ENCODE assay signal across 17 cellular contexts in the genomic region with DNA sequence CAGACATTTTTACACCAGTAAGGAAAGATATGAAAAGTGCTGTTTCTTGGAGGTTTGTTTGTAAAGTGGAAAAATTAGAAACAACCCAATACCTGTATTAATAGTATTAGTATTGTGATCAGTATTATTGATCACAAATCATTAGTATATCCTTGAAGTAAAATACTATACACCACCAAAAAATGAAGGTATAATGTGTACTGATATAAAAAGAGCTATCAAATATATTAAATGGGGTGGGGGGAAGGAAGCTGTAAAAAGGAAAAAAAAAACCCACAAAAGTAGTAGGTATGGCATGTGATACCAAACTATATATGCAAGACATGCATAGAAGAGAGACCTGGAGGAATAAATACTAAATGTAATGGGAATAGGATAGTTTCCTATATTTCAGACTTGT. TPM values are rescaled to one million over a fixed set of nuclear protein-coding genes. Genes with fewer than 3 reads are reported as not detected.
DNase-seq lines count a peak whose midpoint lies in the region; TF ChIP-seq lines count a peak whose summit lies in the region.
"Had no signal": no experiment of that assay in that cellular context is flagged by ENCODE, and none has a peak within 500 bp of the region (broad histone marks: within the 10 kb centered on the region; RNA-seq: fewer than 3 reads in every experiment).

No MANE protein-coding gene starts in this region.

- H3K9me3 ChIP-seq in Karpas-422 (ENCODE audit: low read length) (peaks cover 4% of the 10 kb centered on the region; the same call in 1 of the 2 replicates), mammary epithelial cell (replicated peaks; ENCODE audit: insufficient read depth, low read length) (no peaks in the 10 kb centered on the region)
- H3K9me3 ChIP-seq: A549; BLaER1 treated with 17β-estradiol and CSF1 and Interleukin-3, amounts not matched to agents 10 nM and 100 nM; Caco-2; HAP-1 had no signal

- H3K27me3 ChIP-seq in Karpas-422 (ENCODE audit: low read length), result no peaks in the 10 kb centered on the region
- no peaks in the 10 kb centered on the region for H3K27me3 ChIP-seq in mammary epithelial cell (ENCODE audit: insufficient read depth, low read length)
- H3K27me3 ChIP-seq: BLaER1 treated with 17β-estradiol and CSF1 and Interleukin-3, amounts not matched to agents 10 nM and 100 nM had no signal

- H4K20me1 ChIP-seq in Karpas-422 (ENCODE audit: insufficient read depth, low read depth, low read length) (no peaks in the 10 kb centered on the region), mammary epithelial cell (ENCODE audit: insufficient read depth, low read length) (no peaks in the 10 kb centered on the region)

- no peak overlapping the region for H3K4me3 Mint-ChIP-seq in activated naive CD8-positive, alpha-beta T cell
- H3K4me3 Mint-ChIP-seq in activated naive CD8-positive, alpha-beta T cell treated with anti-CD3 and anti-CD28 coated beads for 36 hours, result no peak overlapping the region
- H3K4me3 Mint-ChIP-seq: B cell; CD8-positive, alpha-beta memory T cell; HFFc6 had no signal

- in situ Hi-C loops in mammary epithelial cell (cut with MboI; ENCODE audit: low sequenced_read_pairs in 2 of 2), result loop anchor here (10.0 to 25.0 kb wide), 2 partner anchors 178 to 420 kb away; no protein-coding TSS in a partner anchor

- no peak overlapping the region for H2AFZ ChIP-seq in Karpas-422 (ENCODE audit: low read length)
- no peak overlapping the region for H2AFZ ChIP-seq in mammary epithelial cell (ENCODE audit: low read depth, low read length)
- H2AFZ ChIP-seq: GM23248 had no signal

- H3K27ac Mint-ChIP-seq in activated naive CD8-positive, alpha-beta T cell, result peak overlapping the region; percentile 30
- H3K27ac Mint-ChIP-seq in activated naive CD8-positive, alpha-beta T cell treated with anti-CD3 and anti-CD28 coated beads for 36 hours, result no peak overlapping the region

- no peaks in the 10 kb centered on the region for H3K9me3 Mint-ChIP-seq in activated naive CD8-positive, alpha-beta T cell (ENCODE audit: low read depth)
- H3K9me3 Mint-ChIP-seq in activated naive CD8-positive, alpha-beta T cell treated with anti-CD3 and anti-CD28 coated beads for 36 hours, result no peaks in the 10 kb centered on the region
- H3K9me3 Mint-ChIP-seq: CD8-positive, alpha-beta memory T cell; HFFc6 had no signal

- H3K4me3 ChIP-seq in Karpas-422 (ENCODE audit: low read length), result no peak overlapping the region
- no peak overlapping the region for H3K4me3 ChIP-seq in mammary epithelial cell (replicated peaks in 1 of 3; ENCODE audit: insufficient read depth in 1 of 3, low read depth in 2 of 3, low read length in 3 of 3)
- H3K4me3 ChIP-seq: A549; BLaER1 treated with 17β-estradiol and CSF1 and Interleukin-3, amounts not matched to agents 10 nM and 100 nM; GM23248; HAP-1 had no signal

- H3K4me1 Mint-ChIP-seq in activated naive CD8-positive, alpha-beta T cell (ENCODE audit: low read depth), result peaks cover 28% of the 10 kb centered on the region
- peaks cover 14% of the 10 kb centered on the region for H3K4me1 Mint-ChIP-seq in activated naive CD8-positive, alpha-beta T cell treated with anti-CD3 and anti-CD28 coated beads for 36 hours

- dilution Hi-C loops in mammary epithelial cell (cut with HindIII; ENCODE audit: low sequenced_read_pairs), result loop anchor here (10.0 kb wide), 1 partner anchor 368 kb away; the partner anchor contains the start of gene RCSD1

- H3K36me3 ChIP-seq in Karpas-422 (ENCODE audit: insufficient read depth, low read length) (peaks cover 5% of the 10 kb centered on the region; the same call in 1 of the 2 replicates), mammary epithelial cell (ENCODE audit: insufficient read depth, low read length) (no peaks in the 10 kb centered on the region)
- H3K36me3 ChIP-seq: BLaER1 treated with 17β-estradiol and CSF1 and Interleukin-3, amounts not matched to agents 10 nM and 100 nM; HAP-1 had no signal

- BruUV-seq in mammary epithelial cell (replicated peaks; lab: Mats Ljungman, UMichigan), result no TSS peak

- intact Hi-C loops in mammary epithelial cell (cut with micrococcal nuclease), result loop anchor here (1.0 to 5.0 kb wide), 3 partner anchors 135 to 201 kb away; no protein-coding TSS in a partner anchor

- H3K27ac ChIP-seq in Karpas-422 (ENCODE audit: low read length) (peak overlapping the region; percentile 44), mammary epithelial cell (ENCODE audit: insufficient read depth, low read depth, low read length) (peak overlapping the region; percentile 78)
- H3K27ac ChIP-seq: 22Rv1; A549; BLaER1 treated with 17β-estradiol and CSF1 and Interleukin-3, amounts not matched to agents 10 nM and 100 nM; GM23248 had no signal

- H3K4me1 ChIP-seq in Karpas-422 (ENCODE audit: low read length) (peaks cover 79% of the 10 kb centered on the region), mammary epithelial cell (ENCODE audit: insufficient read depth, low read length) (no peaks in the 10 kb centered on the region)
- H3K4me1 ChIP-seq: Caco-2 had no signal

- no peaks in the 10 kb centered on the region for H3K9me2 ChIP-seq in Karpas-422 (replicated peaks; ENCODE audit: insufficient read depth, low read length)

- no peaks in the 10 kb centered on the region for H3K36me3 Mint-ChIP-seq in activated naive CD8-positive, alpha-beta T cell
- no peaks in the 10 kb centered on the region for H3K36me3 Mint-ChIP-seq in activated naive CD8-positive, alpha-beta T cell treated with anti-CD3 and anti-CD28 coated beads for 36 hours

- H3K27me3 Mint-ChIP-seq in activated naive CD8-positive, alpha-beta T cell, result no peaks in the 10 kb centered on the region
- H3K27me3 Mint-ChIP-seq in activated naive CD8-positive, alpha-beta T cell treated with anti-CD3 and anti-CD28 coated beads for 36 hours, result no peaks in the 10 kb centered on the region
- H3K27me3 Mint-ChIP-seq: B cell; CD8-positive, alpha-beta memory T cell had no signal

- CTCF ChIA-PET in mammary epithelial cell (lab: Charles Lee; ENCODE audit: low non-redundant PET), result interaction anchor here (0.5 kb wide), 2 partner anchors 47 to 209 kb away, joined by 3 to 4 read pairs; no protein-coding TSS in a partner anchor

- H3K4me2 ChIP-seq in Karpas-422 (ENCODE audit: low read depth, low read length, poor library complexity, severe bottlenecking) (no peak overlapping the region), mammary epithelial cell (ENCODE audit: insufficient read depth, low read depth, low read length) (no peak overlapping the region)
- H3K4me2 ChIP-seq: A549; BLaER1 treated with 17β-estradiol and CSF1 and Interleukin-3, amounts not matched to agents 10 nM and 100 nM had no signal

- H3K9ac ChIP-seq in Karpas-422 (ENCODE audit: low read length), result no peak overlapping the region
- H3K9ac ChIP-seq in mammary epithelial cell (ENCODE audit: insufficient read depth, low read length), result no peak overlapping the region
- H3K9ac ChIP-seq: BLaER1 treated with 17β-estradiol and CSF1 and Interleukin-3, amounts not matched to agents 10 nM and 100 nM; GM23248 had no signal

- TF ChIP-seq CTCF in mammary epithelial cell (conservative IDR thresholded peaks at IDR 0.05 in 1 of 2, IDR thresholded peaks at IDR 0.05 in 1 of 2; ENCODE audit: extremely low read depth in 1 of 2, insufficient read depth in 1 of 2, low read depth in 1 of 2, low read length in 2 of 2), result no peak

- H3K79me2 ChIP-seq in Karpas-422 (ENCODE audit: low read length) (peaks cover 69% of the 10 kb centered on the region), mammary epithelial cell (ENCODE audit: insufficient read depth, low read length) (peaks cover 66% of the 10 kb centered on the region)

- DNase-seq in activated naive CD8-positive, alpha-beta T cell treated with anti-CD3 and anti-CD28 coated beads for 36 hours, result no peak
- DNase-seq in Karpas-422 (no peak), mammary epithelial cell (no peak), AML-193 (lab: John Stamatoyannopoulos, UW) (no peak), amniotic stem cell (lab: John Stamatoyannopoulos, UW) (no peak)
- DNase-seq in stimulated activated CD4-positive, alpha-beta T cell treated with anti-CD3 and anti-CD28 coated beads, Interleukin-4, amount 100 ng/mL, for 24 hours, result no peak
- DNase-seq: Caco-2, GM23248, HFFc6, KG1 had no signal

RNA-seq across cellular contexts. Expression of gene POU2F1, which starts 46.3 kb away (rescaled TPM):
- total RNA-seq in activated naive CD8-positive, alpha-beta T cell treated with anti-CD3 and anti-CD28 coated beads for 36 hours, result 10 to 100 TPM; 13.5 to 17.3 TPM
- total RNA-seq in Karpas-422 (2014; rRNA removed; shearing (Covaris generic); ENCODE audit: low replicate concordance), result 17.2 and 43.2 TPM in 2 replicates
- 10 to 100 TPM; 10.2 to 14.4 TPM for total RNA-seq in mammary epithelial cell
- 8.9 TPM for polyA plus RNA-seq in mammary epithelial cell
- polyA minus RNA-seq in mammary epithelial cell, result 6.0 TPM
